In the genomic region with DNA sequence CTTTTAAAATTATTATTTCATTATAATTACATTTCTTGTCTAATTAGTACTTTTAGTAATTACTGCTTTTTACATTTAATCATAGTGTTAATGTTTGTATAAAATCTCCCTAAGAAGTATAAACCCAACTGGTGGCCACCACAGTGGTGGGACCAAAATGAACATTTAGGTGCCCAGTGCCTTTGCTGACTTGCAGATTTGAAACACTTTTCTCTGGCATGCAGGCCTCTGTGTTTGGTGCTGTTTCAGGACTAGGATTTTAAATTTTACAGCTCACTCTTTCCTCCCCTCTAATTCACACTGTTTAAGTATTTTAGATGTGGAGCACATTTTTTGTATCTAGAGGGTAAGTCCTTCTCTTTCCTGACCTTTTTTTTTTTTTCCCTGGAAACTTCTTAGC, we compare ENCODE assay signal across 13 cellular contexts. TPM values are rescaled to one million over a fixed set of nuclear protein-coding genes. Genes with fewer than 3 reads are reported as not detected.
DNase-seq lines count a peak whose midpoint lies in the region; ATAC-seq and TF ChIP-seq lines count a peak whose summit lies in the region.
"Had no signal": no experiment of that assay in that cellular context is flagged by ENCODE, and none has a peak within 500 bp of the region (broad histone marks: within the 10 kb centered on the region; RNA-seq: fewer than 3 reads in every experiment).

No MANE protein-coding gene starts in this region.

- peak overlapping the region; percentile 71 for H3K4me3 Mint-ChIP-seq in activated T-cell treated with anti-CD3 and anti-CD28 coated beads, Interleukin-2, amount 50 U/mL, for 4 hours
- peak overlapping the region; percentile 70 for H3K4me3 Mint-ChIP-seq in activated CD8-positive, alpha-beta T cell treated with anti-CD3 and anti-CD28 coated beads, Interleukin-2, amount 10 ng/mL, durations not matched to agents 7 days and 5 days
- H3K4me3 Mint-ChIP-seq in stimulated activated effector memory CD8-positive, alpha-beta T cell treated with anti-CD3 and anti-CD28 coated beads, Interleukin-12 subunit alpha, Interleukin-12 subunit beta, amount 100 ng/mL, for 72 hours, result peak overlapping the region; percentile 63

- no peak for TF ChIP-seq CTCF in omental fat pad (IDR thresholded peaks at IDR 0.05)

- no peak for DNase-seq in activated T-cell treated with anti-CD3 and anti-CD28 coated beads, Interleukin-2, amount 50 U/mL, for 4 hours
- no peak for DNase-seq in activated T-cell treated with anti-CD3 and anti-CD28 coated beads, Interleukin-2, amount 50 U/mL, for 48 hours
- no peak for DNase-seq in activated CD8-positive, alpha-beta T cell treated with anti-CD3 and anti-CD28 coated beads, Interleukin-2, amount 10 ng/mL, durations not matched to agents 7 days and 5 days
- DNase-seq in right cardiac atrium (no peak), DMS79 (lab: John Stamatoyannopoulos, UW) (no peak), omental fat pad (ENCODE audit: low spot score) (no peak)
- no peak for DNase-seq in stimulated activated effector memory CD8-positive, alpha-beta T cell treated with anti-CD3 and anti-CD28 coated beads, Interleukin-12 subunit alpha, Interleukin-12 subunit beta, amount 100 ng/mL, for 72 hours (ENCODE audit: low spot score in 2 of 2)
- DNase-seq: ACHN, left colon, NCI-H69 had no signal

- no peak overlapping the region for H3K4me3 ChIP-seq in right cardiac atrium (ENCODE audit: low read length)

- H3K27me3 Mint-ChIP-seq in activated T-cell treated with anti-CD3 and anti-CD28 coated beads, Interleukin-2, amount 50 U/mL, for 4 hours (ENCODE audit: low read depth), result no peaks in the 10 kb centered on the region
- H3K27me3 Mint-ChIP-seq in activated CD8-positive, alpha-beta T cell treated with anti-CD3 and anti-CD28 coated beads, Interleukin-2, amount 10 ng/mL, durations not matched to agents 7 days and 5 days (ENCODE audit: low read depth), result no peaks in the 10 kb centered on the region

- H3K27me3 ChIP-seq in right cardiac atrium (ENCODE audit: control insufficient read depth, insufficient read depth), result no peaks in the 10 kb centered on the region
- H3K27me3 ChIP-seq: neutrophil had no signal

- intact Hi-C loops in right cardiac atrium (cut with DNase I), result no loop called here

- H3K9me3 Mint-ChIP-seq in activated T-cell treated with anti-CD3 and anti-CD28 coated beads, Interleukin-2, amount 50 U/mL, for 4 hours, result peaks cover 4% of the 10 kb centered on the region
- H3K9me3 Mint-ChIP-seq in activated CD8-positive, alpha-beta T cell treated with anti-CD3 and anti-CD28 coated beads, Interleukin-2, amount 10 ng/mL, durations not matched to agents 7 days and 5 days (ENCODE audit: insufficient read depth), result no peaks in the 10 kb centered on the region
- peaks cover under 1% of the 10 kb centered on the region for H3K9me3 Mint-ChIP-seq in stimulated activated effector memory CD8-positive, alpha-beta T cell treated with anti-CD3 and anti-CD28 coated beads, Interleukin-12 subunit alpha, Interleukin-12 subunit beta, amount 100 ng/mL, for 72 hours

- H3K9me3 ChIP-seq in right cardiac atrium (ENCODE audit: control insufficient read depth, low read length), result no peaks in the 10 kb centered on the region
- H3K9me3 ChIP-seq: neutrophil had no signal

- peaks cover 82% of the 10 kb centered on the region for H3K4me1 Mint-ChIP-seq in activated T-cell treated with anti-CD3 and anti-CD28 coated beads, Interleukin-2, amount 50 U/mL, for 4 hours (ENCODE audit: low read depth)
- H3K4me1 Mint-ChIP-seq in activated CD8-positive, alpha-beta T cell treated with anti-CD3 and anti-CD28 coated beads, Interleukin-2, amount 10 ng/mL, durations not matched to agents 7 days and 5 days (ENCODE audit: low read depth), result peaks cover 81% of the 10 kb centered on the region
- H3K4me1 Mint-ChIP-seq in stimulated activated effector memory CD8-positive, alpha-beta T cell treated with anti-CD3 and anti-CD28 coated beads, Interleukin-12 subunit alpha, Interleukin-12 subunit beta, amount 100 ng/mL, for 72 hours, result peaks cover 81% of the 10 kb centered on the region

- POLR2A ChIA-PET in activated CD8-positive, alpha-beta T cell treated with anti-CD3 and anti-CD28 coated beads, Interleukin-2, amount 10 ng/mL, durations not matched to agents 7 days and 5 days (lab: Charles Lee), result interaction anchor here (0.7 to 6.7 kb wide), 7 partner anchors 14 to 52 kb away, joined by 3 to 66 read pairs (median 5); partner anchors contain the start of genes GPR18 and UBAC2

- peaks cover 15% of the 10 kb centered on the region for H3K36me3 Mint-ChIP-seq in activated T-cell treated with anti-CD3 and anti-CD28 coated beads, Interleukin-2, amount 50 U/mL, for 4 hours (ENCODE audit: insufficient read depth)
- peaks cover 29% of the 10 kb centered on the region for H3K36me3 Mint-ChIP-seq in activated CD8-positive, alpha-beta T cell treated with anti-CD3 and anti-CD28 coated beads, Interleukin-2, amount 10 ng/mL, durations not matched to agents 7 days and 5 days (ENCODE audit: low read depth)
- H3K36me3 Mint-ChIP-seq in stimulated activated effector memory CD8-positive, alpha-beta T cell treated with anti-CD3 and anti-CD28 coated beads, Interleukin-12 subunit alpha, Interleukin-12 subunit beta, amount 100 ng/mL, for 72 hours, result peaks cover 35% of the 10 kb centered on the region

- H3K4me1 ChIP-seq in right cardiac atrium (ENCODE audit: control insufficient read depth, insufficient read depth, low read length), result peaks cover 18% of the 10 kb centered on the region

- ATAC-seq in activated T-cell treated with anti-CD3 and anti-CD28 coated beads, Interleukin-2, amount 50 U/mL, for 4 hours, result no peak
- ATAC-seq in activated CD8-positive, alpha-beta T cell treated with anti-CD3 and anti-CD28 coated beads, Interleukin-2, amount 10 ng/mL, durations not matched to agents 7 days and 5 days, result no peak
- peak; percentile 8 to 19 for ATAC-seq in right cardiac atrium
- no peak for ATAC-seq in stimulated activated effector memory CD8-positive, alpha-beta T cell treated with anti-CD3 and anti-CD28 coated beads, Interleukin-12 subunit alpha, Interleukin-12 subunit beta, amount 100 ng/mL, for 72 hours
- no peak for ATAC-seq in omental fat pad (ENCODE audit: low FRiP score)
- ATAC-seq in HG02981 (IDR thresholded peaks at IDR 0.05; ENCODE audit: unreplicated experiment), result no peak
- ATAC-seq: left colon had no signal

- peak overlapping the region; percentile 76 for H3K27ac ChIP-seq in right cardiac atrium (ENCODE audit: low read length)
- H3K27ac ChIP-seq: neutrophil had no signal

- H3K27ac Mint-ChIP-seq in activated CD8-positive, alpha-beta T cell treated with anti-CD3 and anti-CD28 coated beads, Interleukin-2, amount 10 ng/mL, durations not matched to agents 7 days and 5 days, result peak overlapping the region; percentile 84
- H3K27ac Mint-ChIP-seq in stimulated activated effector memory CD8-positive, alpha-beta T cell treated with anti-CD3 and anti-CD28 coated beads, Interleukin-12 subunit alpha, Interleukin-12 subunit beta, amount 100 ng/mL, for 72 hours, result peak overlapping the region; percentile 92

- CTCF ChIA-PET in activated CD8-positive, alpha-beta T cell treated with anti-CD3 and anti-CD28 coated beads, Interleukin-2, amount 10 ng/mL, durations not matched to agents 7 days and 5 days (lab: Charles Lee), result interaction anchor here (1.2 to 3.6 kb wide), 14 partner anchors 8 to 219 kb away, joined by 3 to 48 read pairs (median 6); partner anchors contain the start of gene UBAC2

RNA-seq across cellular contexts. Expression of gene UBAC2, which starts 17.5 kb away (rescaled TPM):
- 10 to 100 TPM; 48.5 to 50.4 (median 49.1) TPM for total RNA-seq in activated T-cell treated with anti-CD3 and anti-CD28 coated beads, Interleukin-2, amount 50 U/mL, for 4 hours
- total RNA-seq in activated CD8-positive, alpha-beta T cell treated with anti-CD3 and anti-CD28 coated beads, Interleukin-2, amount 10 ng/mL, durations not matched to agents 7 days and 5 days, result 10 to 100 TPM; 67.4 to 71.2 TPM
- total RNA-seq in right cardiac atrium (10 to 100 TPM; 41.7 to 52.2 (median 48.3) TPM), omental fat pad (10 to 100 TPM; 41.8 to 51.0 (median 45.5) TPM)
- polyA plus RNA-seq in right cardiac atrium, result 47.5 TPM

RNA-seq across cellular contexts. Expression of gene GPR18, which starts 40.1 kb away (rescaled TPM):
- total RNA-seq in activated T-cell treated with anti-CD3 and anti-CD28 coated beads, Interleukin-2, amount 50 U/mL, for 4 hours, result 1 to 10 TPM; 3.3 to 4.0 (median 3.9) TPM
- 10 to 100 TPM; 16.2 to 16.6 TPM for total RNA-seq in activated CD8-positive, alpha-beta T cell treated with anti-CD3 and anti-CD28 coated beads, Interleukin-2, amount 10 ng/mL, durations not matched to agents 7 days and 5 days
- total RNA-seq in right cardiac atrium, result under 1 TPM in 2 of 4 donors, not detected in 2; 0.21 to 0.37 TPM
- polyA plus RNA-seq in right cardiac atrium, result not detected
- under 1 TPM in 1 of 4 donors, not detected in 3; 0.36 TPM for total RNA-seq in omental fat pad
- polyA plus RNA-seq: urinary bladder had no signal

Comparison
In these comparisons a context has a peak if more than half of its experiments do, and no peak if none do; other contexts are left out.
1. ATAC-seq: peak in right cardiac atrium (2 of 2); none in activated T-cell treated with anti-CD3 and anti-CD28 coated beads, Interleukin-2, amount 50 U/mL, for 4 hours (0 of 2), activated CD8-positive, alpha-beta T cell treated with anti-CD3 and anti-CD28 coated beads, Interleukin-2, amount 10 ng/mL, durations not matched to agents 7 days and 5 days (single experiment), stimulated activated effector memory CD8-positive, alpha-beta T cell treated with anti-CD3 and anti-CD28 coated beads, Interleukin-12 subunit alpha, Interleukin-12 subunit beta, amount 100 ng/mL, for 72 hours (single experiment), omental fat pad (single experiment) and HG02981 (single experiment).
2. Peak in every context shown above with its lines, with median percentiles within 50 percentile points of each other: H3K4me3 Mint-ChIP-seq.